Comparison of ENCODE assay signal across 3 cellular contexts in the genomic region with DNA sequence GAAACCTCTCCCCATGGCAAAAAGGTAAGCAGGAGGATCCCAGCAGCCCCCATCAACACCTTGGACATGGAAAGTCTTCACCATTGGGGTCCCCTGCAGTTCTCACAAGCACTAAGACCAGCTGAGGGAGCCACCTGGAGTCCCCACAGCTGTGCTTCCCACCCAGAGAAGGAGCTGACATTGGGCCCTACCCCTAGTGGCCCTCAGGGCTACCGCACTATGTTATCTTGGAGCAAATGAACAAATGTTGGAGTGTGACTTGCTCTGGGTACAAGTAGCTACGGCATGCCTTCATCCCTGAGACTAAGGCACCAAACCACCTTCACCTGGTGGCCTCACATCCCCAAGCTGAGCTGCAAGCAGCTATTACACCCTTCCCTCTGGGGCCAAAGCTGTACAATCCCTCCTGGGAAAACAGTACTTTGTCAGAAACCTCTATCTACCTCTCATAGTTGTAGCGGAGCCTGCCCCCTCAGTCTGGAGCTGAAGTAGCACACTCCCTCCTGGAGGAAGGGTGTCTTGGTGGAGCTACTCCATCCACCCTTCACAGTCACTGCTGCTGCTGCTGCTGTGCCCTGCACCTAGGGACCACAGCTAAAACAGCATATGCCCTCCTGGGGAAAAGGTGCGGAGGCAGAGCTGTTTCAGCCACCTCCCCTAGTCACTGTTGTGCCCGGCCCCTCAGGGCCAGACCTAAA.
TF ChIP-seq lines count a peak whose summit lies in the region.

No MANE protein-coding gene starts in this region.

TF ChIP-seq in A549, 52 proteins besides CTCF, POLR2A, EP300 and RAD21:
- TF ChIP-seq TP53 (CRISPR knock-in tag; IDR thresholded peaks at IDR 0.05) (no peak), RCOR1 (IDR thresholded peaks at IDR 0.05; ENCODE audit: low read depth, low read length) (no peak), ESRRA (IDR thresholded peaks at IDR 0.05; ENCODE audit: borderline replicate concordance, low read length) (no peak)
- TF ChIP-seq, protein P1, sequence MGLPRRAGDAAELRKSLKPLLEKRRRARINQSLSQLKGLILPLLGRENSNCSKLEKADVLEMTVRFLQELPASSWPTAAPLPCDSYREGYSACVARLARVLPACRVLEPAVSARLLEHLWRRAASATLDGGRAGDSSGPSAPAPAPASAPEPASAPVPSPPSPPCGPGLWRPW (IDR thresholded peaks at IDR 0.05): no peak

TF ChIP-seq in HCT116, 20 proteins besides CTCF, POLR2A, EP300 and RAD21:
- no peak for TF ChIP-seq SP1 (IDR thresholded peaks at IDR 0.05; ENCODE audit: low read depth)
- no peak for TF ChIP-seq ATF3 (IDR thresholded peaks at IDR 0.05)
- no peak for TF ChIP-seq CEBPB (IDR thresholded peaks at IDR 0.05; ENCODE audit: low read depth)
- no peak for TF ChIP-seq EZH2phosphoT487 (IDR thresholded peaks at IDR 0.05; ENCODE audit: borderline replicate concordance)

TF ChIP-seq in K562, 482 proteins besides CTCF, POLR2A, EP300 and RAD21:
- TF ChIP-seq CCNT2 (IDR thresholded peaks at IDR 0.05; ENCODE audit: borderline replicate concordance, extremely low read depth, insufficient read length, low read depth, low read length) (no peak), ZNF551 (CRISPR knock-in tag; IDR thresholded peaks at IDR 0.05) (no peak), ZNF778 (CRISPR knock-in tag; IDR thresholded peaks at IDR 0.05) (no peak), HINFP (tag; conservative IDR thresholded peaks at IDR 0.05; ENCODE audit: low read depth) (no peak), ZBTB5 (IDR thresholded peaks at IDR 0.05) (no peak)
